Comparison of ENCODE assay signal across 15 cellular contexts in the genomic region with DNA sequence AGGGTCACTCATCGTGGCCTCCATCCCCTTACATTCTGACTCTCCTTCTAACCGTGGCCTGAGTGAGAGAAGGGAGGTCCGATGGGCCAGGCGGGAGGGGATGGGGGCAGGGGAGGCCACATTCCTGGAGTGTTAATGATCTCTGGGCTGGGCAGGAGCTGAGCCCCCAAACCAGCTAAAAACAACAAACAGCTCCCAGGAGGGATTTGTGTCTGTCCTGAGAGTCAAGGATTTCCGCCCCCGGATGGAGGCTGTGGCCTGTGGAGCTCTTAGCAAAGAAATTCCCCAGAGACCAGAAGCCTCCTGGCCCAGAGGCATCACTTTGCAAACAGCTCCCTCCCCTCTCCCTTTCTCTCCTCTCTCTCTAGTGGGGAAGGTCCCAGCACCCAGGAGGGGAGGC. TPM values are rescaled to one million over a fixed set of nuclear protein-coding genes. Genes with fewer than 3 reads are reported as not detected.
DNase-seq lines count a peak whose midpoint lies in the region.
"Had no signal": no experiment of that assay in that cellular context is flagged by ENCODE, and none has a peak within 500 bp of the region (broad histone marks: within the 10 kb centered on the region; RNA-seq: fewer than 3 reads in every experiment).

No MANE protein-coding gene starts in this region.

- H3K4me3 ChIP-seq in NT2/D1 (ENCODE audit: insufficient read length, low read depth) (no peak overlapping the region), skeletal muscle cell (ENCODE audit: low read depth, low read length) (no peak overlapping the region)
- H3K4me3 ChIP-seq: dorsolateral prefrontal cortex, left lung, transverse colon had no signal

- intact Hi-C loops in activated T-helper 2 cell treated with anti-CD3 and anti-CD28 coated beads, Interferon-gamma antibody, Interleukin-2, Interleukin-4, amounts not matched to agents 10 μg/mL and 5 μg/mL and 100 μg/mL, durations not matched to agents 14 hours and 24 hours and 36 hours (cut with micrococcal nuclease) = no loop called here

- H3K27me3 Mint-ChIP-seq in activated T-helper 2 cell treated with anti-CD3 and anti-CD28 coated beads, Interferon-gamma antibody, Interleukin-2, Interleukin-4, amounts not matched to agents 10 μg/mL and 5 μg/mL and 100 μg/mL, durations not matched to agents 14 hours and 24 hours and 36 hours (ENCODE audit: low read depth) = no peaks in the 10 kb centered on the region

- H3K36me3 ChIP-seq in NT2/D1 (ENCODE audit: insufficient read depth, insufficient read length, low read length) = peaks cover 35% of the 10 kb centered on the region
- H3K36me3 ChIP-seq: transverse colon had no signal

- no peaks in the 10 kb centered on the region for H3K9me3 Mint-ChIP-seq in activated T-helper 2 cell treated with anti-CD3 and anti-CD28 coated beads, Interferon-gamma antibody, Interleukin-2, Interleukin-4, amounts not matched to agents 10 μg/mL and 5 μg/mL and 100 μg/mL, durations not matched to agents 14 hours and 24 hours and 36 hours

- H3K4me1 ChIP-seq in NT2/D1 (ENCODE audit: insufficient read depth, insufficient read length) = peaks cover 22% of the 10 kb centered on the region
- H3K4me1 ChIP-seq: left lung, transverse colon had no signal

- no peaks in the 10 kb centered on the region for H3K9me3 ChIP-seq in NT2/D1 (ENCODE audit: insufficient read depth, low read length)
- H3K9me3 ChIP-seq: left lung, transverse colon had no signal

- no peak overlapping the region for H3K4me3 Mint-ChIP-seq in activated T-helper 2 cell treated with anti-CD3 and anti-CD28 coated beads, Interferon-gamma antibody, Interleukin-2, Interleukin-4, amounts not matched to agents 10 μg/mL and 5 μg/mL and 100 μg/mL, durations not matched to agents 14 hours and 24 hours and 36 hours (ENCODE audit: low read depth)

- no peaks in the 10 kb centered on the region for H3K4me1 Mint-ChIP-seq in activated T-helper 2 cell treated with anti-CD3 and anti-CD28 coated beads, Interferon-gamma antibody, Interleukin-2, Interleukin-4, amounts not matched to agents 10 μg/mL and 5 μg/mL and 100 μg/mL, durations not matched to agents 14 hours and 24 hours and 36 hours (ENCODE audit: low read depth)

- H3K36me3 Mint-ChIP-seq in activated T-helper 2 cell treated with anti-CD3 and anti-CD28 coated beads, Interferon-gamma antibody, Interleukin-2, Interleukin-4, amounts not matched to agents 10 μg/mL and 5 μg/mL and 100 μg/mL, durations not matched to agents 14 hours and 24 hours and 36 hours (ENCODE audit: low read depth) = no peaks in the 10 kb centered on the region

- H3K27ac Mint-ChIP-seq in activated T-helper 2 cell treated with anti-CD3 and anti-CD28 coated beads, Interferon-gamma antibody, Interleukin-2, Interleukin-4, amounts not matched to agents 10 μg/mL and 5 μg/mL and 100 μg/mL, durations not matched to agents 14 hours and 24 hours and 36 hours = no peak overlapping the region

- peaks cover 8% of the 10 kb centered on the region for H3K27me3 ChIP-seq in NT2/D1 (ENCODE audit: insufficient read depth, insufficient read length)
- H3K27me3 ChIP-seq: dorsolateral prefrontal cortex, transverse colon had no signal

- H3K9ac ChIP-seq in NT2/D1 (ENCODE audit: insufficient read length, low read depth) = peak overlapping the region; percentile 3

- DNase-seq in DMS 273 (lab: John Stamatoyannopoulos, UW; ENCODE audit: unreplicated experiment) = peak; percentile 45
- no peak for DNase-seq in DMS 273 treated with DMSO at 0.1 percent for 48 hours (lab: John Stamatoyannopoulos, UW)
- peak; percentile 86 for DNase-seq in NT2/D1 (ENCODE audit: low read depth, low spot score)
- peak; percentile 22 for DNase-seq in fibroblast of the conjunctiva (ENCODE audit: low read depth)
- peak; percentile 22 for DNase-seq in skeletal muscle cell (ENCODE audit: low read depth)
- no peak for DNase-seq in activated T-helper 2 cell treated with anti-CD3 and anti-CD28 coated beads, Interferon-gamma antibody, Interleukin-2, Interleukin-4, amounts not matched to agents 10 μg/mL and 5 μg/mL and 100 μg/mL, durations not matched to agents 14 hours and 24 hours and 36 hours (ENCODE audit: low spot score)
- no peak for DNase-seq in NOMO-1 treated with dmso at 0.1 percent for 144 hours (lab: John Stamatoyannopoulos, UW; ENCODE audit: unreplicated experiment)
- no peak for DNase-seq in stimulated activated naive CD4-positive, alpha-beta T cell (lab: John Stamatoyannopoulos, UW)
- DNase-seq: DND-41; dorsolateral prefrontal cortex; stimulated activated CD4-positive, alpha-beta T cell treated with anti-CD3 and anti-CD28 coated beads, Interleukin-12 subunit alpha, Interleukin-12 subunit beta, amount 100 ng/mL, for 4 hours; transverse colon had no signal

RNA-seq across cellular contexts. Expression of a gene that starts 23.5 kb away (rescaled TPM):
- total RNA-seq in activated T-helper 2 cell treated with anti-CD3 and anti-CD28 coated beads, Interferon-gamma antibody, Interleukin-2, Interleukin-4, amounts not matched to agents 10 μg/mL and 5 μg/mL and 100 μg/mL, durations not matched to agents 14 hours and 24 hours and 36 hours = not detected in 2 replicates
- total RNA-seq: glomerular endothelial cell, H4, left lung had no signal

RNA-seq across cellular contexts. Expression of a gene that starts 53.6 kb away (rescaled TPM):
- total RNA-seq in activated T-helper 2 cell treated with anti-CD3 and anti-CD28 coated beads, Interferon-gamma antibody, Interleukin-2, Interleukin-4, amounts not matched to agents 10 μg/mL and 5 μg/mL and 100 μg/mL, durations not matched to agents 14 hours and 24 hours and 36 hours = 9.5 and 9.9 TPM in 2 replicates

Comparison
In these comparisons a context has a peak if more than half of its experiments do, and no peak if none do; other contexts are left out.
1. DNase-seq: peak in DMS 273 (single experiment), NT2/D1 (single experiment), fibroblast of the conjunctiva (single experiment) and skeletal muscle cell (single experiment); none in DMS 273 treated with DMSO at 0.1 percent for 48 hours (single experiment), activated T-helper 2 cell treated with anti-CD3 and anti-CD28 coated beads, Interferon-gamma antibody, Interleukin-2, Interleukin-4, amounts not matched to agents 10 μg/mL and 5 μg/mL and 100 μg/mL, durations not matched to agents 14 hours and 24 hours and 36 hours (single experiment), NOMO-1 treated with dmso at 0.1 percent for 144 hours (single experiment) and stimulated activated naive CD4-positive, alpha-beta T cell (0 of 6).